Comparison of ENCODE assay signal across 16 cellular contexts in genomic region chr19:28727835-28728159, GRCh38.
DNase-seq lines count a peak whose midpoint lies in the region; ATAC-seq, FAIRE-seq and TF ChIP-seq lines count a peak whose summit lies in the region.
"Had no signal": no experiment of that assay in that cellular context is flagged by ENCODE, and none has a peak within 500 bp of the region (broad histone marks: within the 10 kb centered on the region; RNA-seq: fewer than 3 reads in every experiment).

No MANE protein-coding gene starts in this region.

- POLR2A ChIA-PET in Panc1 (lab: Charles Lee): no interaction called here

- no peak for TF ChIP-seq CTCF in left ventricle myocardium inferior (IDR thresholded peaks at IDR 0.05; ENCODE audit: borderline replicate concordance)
- no peak for TF ChIP-seq CTCF in heart left ventricle (IDR thresholded peaks at IDR 0.05)
- peak; percentile 27 for TF ChIP-seq CTCF in Panc1 (IDR thresholded peaks at IDR 0.05)

- peak overlapping the region; percentile 8 for H3K9ac ChIP-seq in iPS-15b (ENCODE audit: low read depth, low read length)

- no peak overlapping the region for H3K27ac ChIP-seq in left ventricle myocardium inferior (replicated peaks)
- no peak overlapping the region for H3K27ac ChIP-seq in heart left ventricle
- no peak overlapping the region for H3K27ac ChIP-seq in Panc1 (ENCODE audit: low read length)
- H3K27ac ChIP-seq: gastroesophageal sphincter, lower lobe of right lung, PC-9, SK-N-MC had no signal

- ATAC-seq in heart left ventricle (no peak), Panc1 (no peak), HG03175 (IDR thresholded peaks at IDR 0.05; ENCODE audit: unreplicated experiment) (no peak)
- ATAC-seq: gastroesophageal sphincter had no signal

- peaks cover 11% of the 10 kb centered on the region for H3K4me1 ChIP-seq in left ventricle myocardium inferior
- H3K4me1 ChIP-seq in heart left ventricle: peaks cover 0 to 5% (median 0%) of the 10 kb centered on the region in 12 donors
- H3K4me1 ChIP-seq in Panc1 (ENCODE audit: control insufficient read depth, insufficient read depth, low read length): no peaks in the 10 kb centered on the region
- peaks cover 5% of the 10 kb centered on the region for H3K4me1 ChIP-seq in iPS-15b (ENCODE audit: control insufficient read depth, insufficient read depth, low read length)
- H3K4me1 ChIP-seq: lower lobe of right lung had no signal

- no peaks in the 10 kb centered on the region for H3K9me3 ChIP-seq in left ventricle myocardium inferior (replicated peaks)
- no peaks in the 10 kb centered on the region for H3K9me3 ChIP-seq in heart left ventricle
- H3K9me3 ChIP-seq in Panc1 (ENCODE audit: control insufficient read depth, insufficient read depth, low read depth, low read length): no peaks in the 10 kb centered on the region
- H3K9me3 ChIP-seq in iPS-15b (ENCODE audit: control insufficient read depth, insufficient read depth, low read length): no peaks in the 10 kb centered on the region
- H3K9me3 ChIP-seq: gastroesophageal sphincter, lower lobe of right lung had no signal

- in situ Hi-C loops in Panc1 (cut with HindIII; ENCODE audit: low pct_unique_long_range_greater_than_20kb, low sequenced_read_pairs): no loop called here

- WGBS in heart left ventricle, 4 donors: 67 to 80% (median 69%) methylated on average over 6 of the region's 6 CpGs

- CTCF ChIA-PET in Panc1 (lab: Charles Lee): no interaction called here

- H3K36me3 ChIP-seq in left ventricle myocardium inferior (no peaks in the 10 kb centered on the region), heart left ventricle (no peaks in the 10 kb centered on the region), Panc1 (ENCODE audit: control insufficient read depth, insufficient read depth, low read length) (no peaks in the 10 kb centered on the region), iPS-15b (ENCODE audit: control insufficient read depth, insufficient read depth, low read length) (peaks cover 3% of the 10 kb centered on the region)
- H3K36me3 ChIP-seq: gastroesophageal sphincter, lower lobe of right lung had no signal

- H3K4me3 ChIP-seq in left ventricle myocardium inferior (peak overlapping the region; percentile 55), heart left ventricle (peak overlapping the region in 3 of 12 donors; percentile 10 to 34 (median 12)), Panc1 (ENCODE audit: low read depth in 2 of 2, low read length in 2 of 2) (no peak overlapping the region), iPS-15b (ENCODE audit: low read depth, low read length) (peak overlapping the region; percentile 87)
- H3K4me3 ChIP-seq: lower lobe of right lung, PC-9, SK-N-MC had no signal

- intact Hi-C loops in left ventricle myocardium inferior (cut with micrococcal nuclease) (no loop called here), heart left ventricle (cut with DNase I) (loop anchor here in 1 of 10 donors (10.0 kb wide), 1 partner anchor 753 kb away; no protein-coding TSS in a partner anchor), Panc1 (cut with micrococcal nuclease; ENCODE audit: unreplicated experiment) (no loop called here)

- TF ChIP-seq POLR2A in heart left ventricle (IDR thresholded peaks at IDR 0.05) (no peak), H54 (IDR thresholded peaks at IDR 0.05; ENCODE audit: low read depth, low read length) (no peak)

- no TSS peak for BruUV-seq in Panc1 (replicated peaks; lab: Mats Ljungman, UMichigan)

- H3K27me3 ChIP-seq in left ventricle myocardium inferior (ENCODE audit: low read depth) (peaks cover 51% of the 10 kb centered on the region), heart left ventricle (peaks cover 11 to 48% (median 16%) of the 10 kb centered on the region in 9 donors), Panc1 (ENCODE audit: control insufficient read depth, insufficient read depth, low read length) (peaks cover 2% of the 10 kb centered on the region; the same call in 1 of the 2 replicates), iPS-15b (ENCODE audit: control insufficient read depth, insufficient read depth, low read length) (peaks cover 20% of the 10 kb centered on the region)

- DNase-seq in left ventricle myocardium inferior (no peak), heart left ventricle (no peak), Panc1 (ENCODE audit: low read depth, low spot score) (no peak), urothelium cell line (ENCODE audit: low spot score) (no peak), H54 (ENCODE audit: insufficient read length, low spot score) (no peak), islet precursor cell (no peak)
- DNase-seq: HCEC 1CT, lower lobe of right lung, MV-4-11, NCI-H2029 treated with DMSO at 0.1 percent for 48 hours, NCI-H510A treated with DMSO at 0.1 percent for 48 hours, PC-9 had no signal

- peak; percentile 93 for FAIRE-seq in urothelium cell line (lab: Jason Lieb, UNC)
- no peak for FAIRE-seq in H54 (lab: Jason Lieb, UNC)

Comparison
In these comparisons a context has a peak if more than half of its experiments do, and no peak if none do; other contexts are left out.
1. H3K4me3 ChIP-seq: peak in left ventricle myocardium inferior (single experiment) and iPS-15b (single experiment); none in Panc1 (0 of 2).